Comparison of ENCODE assay signal across 11 cellular contexts in genomic region chr1:23525558-23526174, GRCh38. TPM values are rescaled to one million over a fixed set of nuclear protein-coding genes. Genes with fewer than 3 reads are reported as not detected.
DNase-seq lines count a peak whose midpoint lies in the region; ATAC-seq and TF ChIP-seq lines count a peak whose summit lies in the region.
"Had no signal": no experiment of that assay in that cellular context is flagged by ENCODE, and none has a peak within 500 bp of the region (broad histone marks: within the 10 kb centered on the region; RNA-seq: fewer than 3 reads in every experiment).

No MANE protein-coding gene starts in this region.

- H3K27ac Mint-ChIP-seq in activated CD4-positive, alpha-beta memory T cell treated with anti-CD3 and anti-CD28 coated beads for 36 hours = peak overlapping the region; percentile 32

- no peaks in the 10 kb centered on the region for H3K9me3 ChIP-seq in neutrophil

- H3K27me3 Mint-ChIP-seq in activated CD4-positive, alpha-beta memory T cell treated with anti-CD3 and anti-CD28 coated beads for 36 hours = no peaks in the 10 kb centered on the region

- H3K27me3 ChIP-seq in neutrophil = no peaks in the 10 kb centered on the region

- peak overlapping the region in 1 of 2 experiments; percentile 34 for H3K4me3 ChIP-seq in neutrophil (ENCODE audit: low read depth in 1 of 2, low read length in 1 of 2)

- peak overlapping the region; percentile 92 for H3K27ac ChIP-seq in neutrophil
- H3K27ac ChIP-seq: parathyroid adenoma had no signal

- peaks cover 32% of the 10 kb centered on the region for H3K36me3 Mint-ChIP-seq in activated CD4-positive, alpha-beta memory T cell treated with anti-CD3 and anti-CD28 coated beads for 36 hours

- intact Hi-C loops in activated CD4-positive, alpha-beta memory T cell treated with anti-CD3 and anti-CD28 coated beads for 36 hours (cut with micrococcal nuclease) = no loop called here

- peaks cover 91 to 100% of the 10 kb centered on the region in 2 experiments for H3K4me1 ChIP-seq in neutrophil (ENCODE audit: control insufficient read depth in 1 of 2, insufficient read depth in 1 of 2, low read depth in 1 of 2, low read length in 1 of 2)
- H3K4me1 ChIP-seq: parathyroid adenoma had no signal

- no peak for TF ChIP-seq CTCF in neutrophil (IDR thresholded peaks at IDR 0.05)

- CTCF ChIA-PET in activated CD4-positive, alpha-beta memory T cell treated with anti-CD3 and anti-CD28 coated beads for 36 hours (lab: Charles Lee) = interaction anchor here (0.7 to 11.2 kb wide), 7 partner anchors 8 to 112 kb away, joined by 3 to 170 read pairs (median 4); no protein-coding TSS in a partner anchor

- no peaks in the 10 kb centered on the region for H3K9me3 Mint-ChIP-seq in activated CD4-positive, alpha-beta memory T cell treated with anti-CD3 and anti-CD28 coated beads for 36 hours

- peak; percentile 39 for DNase-seq in NCI-H2029 (lab: John Stamatoyannopoulos, UW)
- DNase-seq in NCI-H2029 treated with DMSO at 0.1 percent for 48 hours (lab: John Stamatoyannopoulos, UW) = no peak
- DNase-seq in activated CD4-positive, alpha-beta memory T cell treated with anti-CD3 and anti-CD28 coated beads for 36 hours = peak; percentile 31
- no peak for DNase-seq in amniotic stem cell (lab: John Stamatoyannopoulos, UW)
- DNase-seq in stimulated activated CD4-positive, alpha-beta T cell treated with anti-CD3 and anti-CD28 coated beads, Interleukin-2, amount 100 ng/mL, for 48 hours = no peak
- DNase-seq: caudate nucleus, NCI-H1048 had no signal

- H3K4me3 Mint-ChIP-seq in activated CD4-positive, alpha-beta memory T cell treated with anti-CD3 and anti-CD28 coated beads for 36 hours = peak overlapping the region; percentile 6

- POLR2A ChIA-PET in activated CD4-positive, alpha-beta memory T cell treated with anti-CD3 and anti-CD28 coated beads for 36 hours (lab: Charles Lee) = interaction anchor here (1.1 to 1.7 kb wide), 3 partner anchors 10 to 32 kb away, joined by 3 to 4 read pairs (median 4); no protein-coding TSS in a partner anchor

- ATAC-seq in HG03159 (IDR thresholded peaks at IDR 0.05; ENCODE audit: unreplicated experiment) = peak; percentile 39
- ATAC-seq in HG03196 (IDR thresholded peaks at IDR 0.05; ENCODE audit: unreplicated experiment) = no peak

- H3K36me3 ChIP-seq in neutrophil = no peaks in the 10 kb centered on the region

- H3K4me1 Mint-ChIP-seq in activated CD4-positive, alpha-beta memory T cell treated with anti-CD3 and anti-CD28 coated beads for 36 hours (ENCODE audit: low read depth) = peaks cover 62% of the 10 kb centered on the region

RNA-seq across cellular contexts. Expression of gene E2F2, which starts 5.4 kb away (rescaled TPM):
- total RNA-seq in activated CD4-positive, alpha-beta memory T cell treated with anti-CD3 and anti-CD28 coated beads for 36 hours = 10 to 100 TPM; 22.1 to 26.3 TPM

RNA-seq across cellular contexts. Expression of gene ID3, which starts 33.6 kb away (rescaled TPM):
- total RNA-seq in activated CD4-positive, alpha-beta memory T cell treated with anti-CD3 and anti-CD28 coated beads for 36 hours = 10 to 100 TPM; 35.9 to 36.2 TPM

RNA-seq across cellular contexts. Expression of gene ASAP3, which starts 41.7 kb away (rescaled TPM):
- total RNA-seq in activated CD4-positive, alpha-beta memory T cell treated with anti-CD3 and anti-CD28 coated beads for 36 hours = under 1 TPM; 0.50 to 0.58 TPM

Comparison
In these comparisons a context has a peak if more than half of its experiments do, and no peak if none do; other contexts are left out.
1. DNase-seq: peak in NCI-H2029 (single experiment) and activated CD4-positive, alpha-beta memory T cell treated with anti-CD3 and anti-CD28 coated beads for 36 hours (single experiment); none in NCI-H2029 treated with DMSO at 0.1 percent for 48 hours (single experiment), amniotic stem cell (single experiment) and stimulated activated CD4-positive, alpha-beta T cell treated with anti-CD3 and anti-CD28 coated beads, Interleukin-2, amount 100 ng/mL, for 48 hours (0 of 2).